Comparison of ENCODE assay signal across 19 cellular contexts in the genomic region with DNA sequence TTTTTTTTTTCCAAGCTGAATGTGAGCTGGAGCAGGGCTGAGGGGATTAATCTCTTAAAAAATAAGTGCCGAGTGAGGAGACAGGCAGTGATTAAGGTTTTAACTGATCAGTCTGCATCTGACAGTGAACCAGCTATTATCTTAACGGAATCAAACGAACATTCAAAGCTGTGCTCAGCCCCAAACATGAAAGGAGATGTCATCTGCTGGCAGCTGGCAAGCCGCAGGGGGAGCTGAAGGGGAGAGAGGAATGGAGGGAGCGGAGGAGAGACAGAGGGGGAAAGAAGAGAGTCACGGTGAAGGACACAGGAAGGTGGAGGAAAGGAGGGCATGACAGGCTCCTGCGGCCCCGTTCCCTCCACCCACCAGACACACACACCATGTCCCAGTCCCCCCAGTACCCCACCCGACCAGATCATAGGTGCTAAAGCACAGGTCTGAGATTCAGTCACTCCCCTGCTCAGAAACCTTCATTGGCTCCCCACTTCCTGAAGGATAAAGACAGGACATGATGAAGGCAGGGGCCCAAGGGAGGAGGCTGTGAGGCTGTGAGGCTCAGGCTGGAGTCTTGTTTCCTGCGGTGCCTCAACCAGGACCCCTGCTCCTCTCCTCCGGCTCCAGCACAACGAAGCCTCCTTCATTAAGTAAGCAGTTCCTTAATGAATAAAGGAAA.
DNase-seq lines count a peak whose midpoint lies in the region; ATAC-seq and TF ChIP-seq lines count a peak whose summit lies in the region.
"Had no signal": no experiment of that assay in that cellular context is flagged by ENCODE, and none has a peak within 500 bp of the region (broad histone marks: within the 10 kb centered on the region; RNA-seq: fewer than 3 reads in every experiment).

No MANE protein-coding gene starts in this region.

- H3K27ac Mint-ChIP-seq in WTC11 (no peak overlapping the region), nephron (peak overlapping the region; percentile 8 to 70 (median 12))
- H3K27ac Mint-ChIP-seq: activated CD4-positive, alpha-beta T cell treated with anti-CD3 and anti-CD28 coated beads for 36 hours had no signal

- H3K4me2 ChIP-seq in DND-41 (ENCODE audit: insufficient read depth, low read length): peak overlapping the region; percentile 66

- peak overlapping the region in 1 of 2 experiments; percentile 50; a peak in 2 of 4 replicates for H3K4me3 ChIP-seq in DND-41 (ENCODE audit: low read depth in 1 of 2, low read length in 2 of 2)
- H3K4me3 ChIP-seq: suprapubic skin had no signal

- H3K27ac ChIP-seq in DND-41 (ENCODE audit: low read length): peak overlapping the region; percentile 98
- H3K27ac ChIP-seq: brain microvascular endothelial cell, suprapubic skin had no signal

- H2AFZ ChIP-seq in DND-41 (ENCODE audit: low read depth, low read length): peak overlapping the region; percentile 51

- peaks cover 21% of the 10 kb centered on the region for H3K4me1 Mint-ChIP-seq in WTC11
- H3K4me1 Mint-ChIP-seq in nephron: peaks cover 47% of the 10 kb centered on the region

- no peaks in the 10 kb centered on the region for H3K36me3 ChIP-seq in DND-41 (ENCODE audit: insufficient read depth, low read length)
- H3K36me3 ChIP-seq: brain microvascular endothelial cell, suprapubic skin had no signal

- ATAC-seq in DND-41 (ENCODE audit: insufficient read depth, low read depth): peak; percentile 87
- ATAC-seq in WTC11: peak; percentile 48
- no peak for ATAC-seq in HG02642 (IDR thresholded peaks at IDR 0.05; ENCODE audit: poor library complexity, unreplicated experiment)
- no peak for ATAC-seq in GM21576 (IDR thresholded peaks at IDR 0.05; ENCODE audit: unreplicated experiment)
- ATAC-seq: activated CD4-positive, alpha-beta T cell treated with anti-CD3 and anti-CD28 coated beads for 36 hours; HCT116; sciatic nerve had no signal

- H3K4me1 ChIP-seq in DND-41 (ENCODE audit: insufficient read depth, low read length): peaks cover 59% of the 10 kb centered on the region
- H3K4me1 ChIP-seq: suprapubic skin had no signal

- peak overlapping the region; percentile 53 for H3K9ac ChIP-seq in DND-41 (ENCODE audit: low read depth, low read length)

- H3K79me2 ChIP-seq in DND-41 (ENCODE audit: insufficient read depth, low read length): no peaks in the 10 kb centered on the region

- no peaks in the 10 kb centered on the region for H3K27me3 ChIP-seq in DND-41 (ENCODE audit: insufficient read depth, low read length, poor library complexity)

- peaks cover 98% of the 10 kb centered on the region for H3K27me3 Mint-ChIP-seq in WTC11 (ENCODE audit: low read depth)
- peaks cover 96% of the 10 kb centered on the region for H3K27me3 Mint-ChIP-seq in nephron (ENCODE audit: low read depth)

- H3K36me3 Mint-ChIP-seq in WTC11 (peaks cover 5% of the 10 kb centered on the region; the same call in 1 of the 2 replicates), nephron (ENCODE audit: low read depth) (no peaks in the 10 kb centered on the region)

- POLR2A ChIA-PET in WTC11 (lab: Charles Lee): interaction anchor here (0.7 kb wide), 1 partner anchor 46 kb away, joined by 3 read pairs; no protein-coding TSS in a partner anchor

- H4K20me1 ChIP-seq in DND-41 (ENCODE audit: insufficient read depth, low read length): no peaks in the 10 kb centered on the region

- no peak overlapping the region for H3K4me3 Mint-ChIP-seq in WTC11
- no peak overlapping the region for H3K4me3 Mint-ChIP-seq in nephron
- H3K4me3 Mint-ChIP-seq: activated CD4-positive, alpha-beta T cell treated with anti-CD3 and anti-CD28 coated beads for 36 hours had no signal

- CTCF ChIA-PET in WTC11 (lab: Charles Lee): interaction anchor here (1.0 to 3.1 kb wide), 7 partner anchors 10 to 267 kb away, joined by 3 to 18 read pairs (median 6); no protein-coding TSS in a partner anchor

- TF ChIP-seq CTCF in DND-41 (IDR thresholded peaks at IDR 0.05; ENCODE audit: borderline replicate concordance, extremely low read depth, low read length, poor library complexity, severe bottlenecking) (peak; percentile 45), WTC11 (IDR thresholded peaks at IDR 0.05) (no peak), nephron (IDR thresholded peaks at IDR 0.05; ENCODE audit: unreplicated experiment in 3 of 3) (no peak)

- peaks cover 5% of the 10 kb centered on the region for H3K9me3 Mint-ChIP-seq in WTC11
- H3K9me3 Mint-ChIP-seq in nephron: no peaks in the 10 kb centered on the region

- DNase-seq in DND-41 (peak; percentile 90), NCI-H1694 treated with DMSO at 0.1 percent for 48 hours (lab: John Stamatoyannopoulos, UW) (peak; percentile 39), WTC11 (ENCODE audit: low spot score) (no peak), NCI-H2107 (lab: John Stamatoyannopoulos, UW) (no peak), COLO668 (lab: John Stamatoyannopoulos, UW; ENCODE audit: unreplicated experiment) (no peak)
- DNase-seq: activated CD4-positive, alpha-beta T cell treated with anti-CD3 and anti-CD28 coated beads for 36 hours; activated naive CD4-positive, alpha-beta T cell; brain microvascular endothelial cell; dermis blood vessel endothelial cell; midbrain; MM.1S; stimulated activated CD4-positive, alpha-beta T cell treated with anti-CD3 and anti-CD28 coated beads, Interleukin-1b, Interleukin-23, amount 100 ng/mL, for 48 hours; T-helper 9 cell had no signal

- peaks cover 2% of the 10 kb centered on the region for H3K9me3 ChIP-seq in DND-41 (ENCODE audit: insufficient read depth, low read length, severe bottlenecking)
- H3K9me3 ChIP-seq: suprapubic skin had no signal

TF ChIP-seq in WTC11, 78 proteins besides CTCF, POLR2A, EP300 and RAD21:
- TF ChIP-seq ZNF396 (CRISPR knock-in tag; IDR thresholded peaks at IDR 0.05; ENCODE audit: borderline replicate concordance): no peak
- no peak for TF ChIP-seq NR3C1 (CRISPR knock-in tag; conservative IDR thresholded peaks at IDR 0.05; ENCODE audit: low read depth)
- TF ChIP-seq, protein P1, sequence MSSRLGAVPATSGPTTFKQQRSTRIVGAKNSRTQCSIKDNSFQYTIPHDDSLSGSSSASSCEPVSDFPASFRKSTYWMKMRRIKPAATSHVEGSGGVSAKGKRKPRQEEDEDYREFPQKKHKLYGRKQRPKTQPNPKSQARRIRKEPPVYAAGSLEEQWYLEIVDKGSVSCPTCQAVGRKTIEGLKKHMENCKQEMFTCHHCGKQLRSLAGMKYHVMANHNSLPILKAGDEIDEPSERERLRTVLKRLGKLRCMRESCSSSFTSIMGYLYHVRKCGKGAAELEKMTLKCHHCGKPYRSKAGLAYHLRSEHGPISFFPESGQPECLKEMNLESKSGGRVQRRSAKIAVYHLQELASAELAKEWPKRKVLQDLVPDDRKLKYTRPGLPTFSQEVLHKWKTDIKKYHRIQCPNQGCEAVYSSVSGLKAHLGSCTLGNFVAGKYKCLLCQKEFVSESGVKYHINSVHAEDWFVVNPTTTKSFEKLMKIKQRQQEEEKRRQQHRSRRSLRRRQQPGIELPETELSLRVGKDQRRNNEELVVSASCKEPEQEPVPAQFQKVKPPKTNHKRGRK (CRISPR knock-in tag; IDR thresholded peaks at IDR 0.05; ENCODE audit: borderline replicate concordance): no peak
- no peak for TF ChIP-seq ZNF219 (CRISPR knock-in tag; IDR thresholded peaks at IDR 0.05; ENCODE audit: borderline replicate concordance)
- no peak for TF ChIP-seq ATF1 (CRISPR knock-in tag; IDR thresholded peaks at IDR 0.05)
- TF ChIP-seq, protein P2, sequence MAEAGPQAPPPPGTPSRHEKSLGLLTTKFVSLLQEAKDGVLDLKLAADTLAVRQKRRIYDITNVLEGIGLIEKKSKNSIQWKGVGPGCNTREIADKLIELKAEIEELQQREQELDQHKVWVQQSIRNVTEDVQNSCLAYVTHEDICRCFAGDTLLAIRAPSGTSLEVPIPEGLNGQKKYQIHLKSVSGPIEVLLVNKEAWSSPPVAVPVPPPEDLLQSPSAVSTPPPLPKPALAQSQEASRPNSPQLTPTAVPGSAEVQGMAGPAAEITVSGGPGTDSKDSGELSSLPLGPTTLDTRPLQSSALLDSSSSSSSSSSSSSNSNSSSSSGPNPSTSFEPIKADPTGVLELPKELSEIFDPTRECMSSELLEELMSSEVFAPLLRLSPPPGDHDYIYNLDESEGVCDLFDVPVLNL (CRISPR knock-in tag; IDR thresholded peaks at IDR 0.05; ENCODE audit: borderline replicate concordance, low read depth): no peak
- TF ChIP-seq, protein P3, sequence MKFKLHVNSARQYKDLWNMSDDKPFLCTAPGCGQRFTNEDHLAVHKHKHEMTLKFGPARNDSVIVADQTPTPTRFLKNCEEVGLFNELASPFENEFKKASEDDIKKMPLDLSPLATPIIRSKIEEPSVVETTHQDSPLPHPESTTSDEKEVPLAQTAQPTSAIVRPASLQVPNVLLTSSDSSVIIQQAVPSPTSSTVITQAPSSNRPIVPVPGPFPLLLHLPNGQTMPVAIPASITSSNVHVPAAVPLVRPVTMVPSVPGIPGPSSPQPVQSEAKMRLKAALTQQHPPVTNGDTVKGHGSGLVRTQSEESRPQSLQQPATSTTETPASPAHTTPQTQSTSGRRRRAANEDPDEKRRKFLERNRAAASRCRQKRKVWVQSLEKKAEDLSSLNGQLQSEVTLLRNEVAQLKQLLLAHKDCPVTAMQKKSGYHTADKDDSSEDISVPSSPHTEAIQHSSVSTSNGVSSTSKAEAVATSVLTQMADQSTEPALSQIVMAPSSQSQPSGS (CRISPR knock-in tag; IDR thresholded peaks at IDR 0.05; ENCODE audit: borderline replicate concordance, low read depth): no peak
TF ChIP-seq in WTC11: peak in this region for 0.

Comparison
In these comparisons a context has a peak if more than half of its experiments do, and no peak if none do; other contexts are left out.
1. ATAC-seq: peak in DND-41 (single experiment) and WTC11 (single experiment); none in HG02642 (single experiment) and GM21576 (single experiment).
2. DNase-seq: peak in DND-41 (single experiment) and NCI-H1694 treated with DMSO at 0.1 percent for 48 hours (single experiment); none in WTC11 (single experiment), NCI-H2107 (single experiment) and COLO668 (single experiment).